ENCODE assay signal across 10 cellular contexts in genomic region chr10:22649390-22649841, GRCh38.
DNase-seq lines count a peak whose midpoint lies in the region; FAIRE-seq and TF ChIP-seq lines count a peak whose summit lies in the region.
"Had no signal": no experiment of that assay in that cellular context is flagged by ENCODE, and none has a peak within 500 bp of the region (broad histone marks: within the 10 kb centered on the region; RNA-seq: fewer than 3 reads in every experiment).

No MANE protein-coding gene starts in this region.

- peaks cover 75 to 80% (median 79%) of the 10 kb centered on the region in 3 donors for H3K4me1 Mint-ChIP-seq in IgD-negative memory B cell
- H3K4me1 Mint-ChIP-seq in astrocyte (ENCODE audit: low read depth, unreplicated experiment): peaks cover 45% of the 10 kb centered on the region

- peaks cover 53% of the 10 kb centered on the region for H3K79me2 ChIP-seq in astrocyte (ENCODE audit: insufficient read depth, low read length)

- peak overlapping the region; percentile 52 to 92 (median 74) for H3K4me3 Mint-ChIP-seq in IgD-negative memory B cell
- no peak overlapping the region for H3K4me3 Mint-ChIP-seq in astrocyte (ENCODE audit: unreplicated experiment)

- no peak overlapping the region for H3K4me2 ChIP-seq in astrocyte (ENCODE audit: low read length)

- H3K36me3 Mint-ChIP-seq in IgD-negative memory B cell: no peaks in the 10 kb centered on the region
- H3K36me3 Mint-ChIP-seq in astrocyte (ENCODE audit: low read depth, unreplicated experiment): peaks cover 9% of the 10 kb centered on the region

- H3K27ac Mint-ChIP-seq in IgD-negative memory B cell: peak overlapping the region; percentile 55 to 81 (median 80)
- peak overlapping the region; percentile 10 for H3K27ac Mint-ChIP-seq in astrocyte (ENCODE audit: unreplicated experiment)

- no peak overlapping the region for H3K9ac ChIP-seq in astrocyte (ENCODE audit: low read length)

- no peak for TF ChIP-seq CTCF in GM12865 (IDR thresholded peaks at IDR 0.05; ENCODE audit: insufficient read depth, low read depth, low read length, missing control alignments)
- TF ChIP-seq CTCF in astrocyte (IDR thresholded peaks at IDR 0.05; ENCODE audit: insufficient read depth, low read depth, low read length): no peak

- no peak for FAIRE-seq in astrocyte (lab: Jason Lieb, UNC)
- no peak for FAIRE-seq in small intestine (lab: Jason Lieb, UNC)

- peaks cover 7% of the 10 kb centered on the region for H3K4me1 ChIP-seq in astrocyte (ENCODE audit: insufficient read depth, low read length)
- H3K4me1 ChIP-seq in small intestine (ENCODE audit: control insufficient read depth in 2 of 2, insufficient read depth in 1 of 2, low read depth in 1 of 2, low read length in 1 of 2): peaks cover 0 to 15% of the 10 kb centered on the region in 2 donors
- H3K4me1 ChIP-seq: prostate gland had no signal

- peak overlapping the region; percentile 33 for H3K4me3 ChIP-seq in GM12865 (ENCODE audit: low read depth, low read length)
- H3K4me3 ChIP-seq in astrocyte (ENCODE audit: insufficient read depth, low read depth, low read length): no peak overlapping the region
- no peak overlapping the region for H3K4me3 ChIP-seq in small intestine (ENCODE audit: low read depth in 1 of 2, low read length in 2 of 2)
- H3K4me3 ChIP-seq: prostate gland had no signal

- peaks cover 44% of the 10 kb centered on the region for H4K20me1 ChIP-seq in astrocyte (ENCODE audit: insufficient read depth, low read length)

- H3K36me3 ChIP-seq in astrocyte (ENCODE audit: insufficient read depth, low read length): no peaks in the 10 kb centered on the region
- no peaks in the 10 kb centered on the region for H3K36me3 ChIP-seq in small intestine (ENCODE audit: control insufficient read depth in 2 of 2, insufficient read depth in 2 of 2, low read length in 2 of 2)
- H3K36me3 ChIP-seq: prostate gland had no signal

- H3K27ac ChIP-seq in astrocyte (ENCODE audit: low read depth, low read length): no peak overlapping the region
- H3K27ac ChIP-seq in small intestine (ENCODE audit: low read depth in 1 of 2, low read length in 1 of 2): peak overlapping the region in 1 of 2 donors; percentile 68
- H3K27ac ChIP-seq: prostate gland had no signal

- no peak overlapping the region for H2AFZ ChIP-seq in astrocyte (ENCODE audit: low read depth, low read length)

- H3K27me3 ChIP-seq in astrocyte (ENCODE audit: insufficient read depth, low read length) (no peaks in the 10 kb centered on the region), small intestine (ENCODE audit: control insufficient read depth in 2 of 2, insufficient read depth in 2 of 2, low read length in 2 of 2) (no peaks in the 10 kb centered on the region)

- H3K9me3 ChIP-seq in astrocyte (ENCODE audit: insufficient read depth, low read depth, low read length) (no peaks in the 10 kb centered on the region), small intestine (ENCODE audit: control insufficient read depth, low read depth) (no peaks in the 10 kb centered on the region)
- H3K9me3 ChIP-seq: prostate gland had no signal

- 60 to 73% (median 72%) methylated on average over 9 of the region's 9 CpGs for WGBS in small intestine, 3 donors

- DNase-seq in GM12865 (ENCODE audit: low read depth) (peak; percentile 53), astrocyte (ENCODE audit: low read depth) (no peak), small intestine (peak; percentile 35), NCI-H526 treated with DMSO at 0.1 percent for 48 hours (lab: John Stamatoyannopoulos, UW) (no peak), anterior cingulate cortex (lab: John Stamatoyannopoulos, UW) (no peak), cerebellum (ENCODE audit: low spot score) (no peak), activated gamma-delta T cell (lab: John Stamatoyannopoulos, UW) (no peak)
- DNase-seq: NCI-H510A treated with DMSO at 0.1 percent for 48 hours had no signal

- no peaks in the 10 kb centered on the region for H3K9me3 Mint-ChIP-seq in IgD-negative memory B cell
- no peaks in the 10 kb centered on the region for H3K9me3 Mint-ChIP-seq in astrocyte (ENCODE audit: unreplicated experiment)

- H3K27me3 Mint-ChIP-seq in IgD-negative memory B cell: no peaks in the 10 kb centered on the region
- H3K27me3 Mint-ChIP-seq in astrocyte (ENCODE audit: low read depth, unreplicated experiment): no peaks in the 10 kb centered on the region

Comparison
In these comparisons a context has a peak if more than half of its experiments do, and no peak if none do; other contexts are left out.
1. DNase-seq: peak in GM12865 (single experiment) and small intestine (single experiment); none in astrocyte (single experiment), NCI-H526 treated with DMSO at 0.1 percent for 48 hours (single experiment), anterior cingulate cortex (0 of 58), cerebellum (single experiment) and activated gamma-delta T cell (single experiment).